In the genomic region with DNA sequence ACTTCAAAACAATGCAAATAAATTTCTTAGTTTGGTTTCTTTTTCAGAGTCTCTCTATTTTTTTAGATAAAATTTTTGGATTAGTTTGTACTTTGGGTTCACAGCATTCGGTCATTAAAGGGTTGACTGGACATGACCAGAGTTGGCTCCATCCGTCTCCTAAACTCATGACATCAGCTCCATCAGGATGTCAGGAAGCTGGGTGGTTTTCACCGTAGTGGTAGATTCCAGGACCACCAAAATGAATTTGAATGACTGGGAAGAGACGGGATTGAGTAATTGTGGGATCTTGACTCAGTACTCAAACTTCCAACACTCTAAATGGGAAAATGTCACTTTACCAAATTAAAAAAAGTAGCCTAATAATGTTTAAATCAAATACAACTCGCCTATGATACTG, we compare ENCODE assay signal across 1 cellular context.
TF ChIP-seq lines count a peak whose summit lies in the region.

No MANE protein-coding gene starts in this region.

TF ChIP-seq in IMR-90, 13 proteins besides CTCF, POLR2A, EP300 and RAD21 (continued from another document):
- TF ChIP-seq, protein P1, sequence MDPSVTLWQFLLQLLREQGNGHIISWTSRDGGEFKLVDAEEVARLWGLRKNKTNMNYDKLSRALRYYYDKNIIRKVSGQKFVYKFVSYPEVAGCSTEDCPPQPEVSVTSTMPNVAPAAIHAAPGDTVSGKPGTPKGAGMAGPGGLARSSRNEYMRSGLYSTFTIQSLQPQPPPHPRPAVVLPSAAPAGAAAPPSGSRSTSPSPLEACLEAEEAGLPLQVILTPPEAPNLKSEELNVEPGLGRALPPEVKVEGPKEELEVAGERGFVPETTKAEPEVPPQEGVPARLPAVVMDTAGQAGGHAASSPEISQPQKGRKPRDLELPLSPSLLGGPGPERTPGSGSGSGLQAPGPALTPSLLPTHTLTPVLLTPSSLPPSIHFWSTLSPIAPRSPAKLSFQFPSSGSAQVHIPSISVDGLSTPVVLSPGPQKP (IDR thresholded peaks at IDR 0.05; ENCODE audit: borderline replicate concordance, low read depth, low read length) = no peak
- no peak for TF ChIP-seq MAFK (IDR thresholded peaks at IDR 0.05; ENCODE audit: low read depth, low read length)
TF ChIP-seq in IMR-90: peak in this region for 0.
